ENCODE assay signal across 3 cellular contexts in the genomic region with DNA sequence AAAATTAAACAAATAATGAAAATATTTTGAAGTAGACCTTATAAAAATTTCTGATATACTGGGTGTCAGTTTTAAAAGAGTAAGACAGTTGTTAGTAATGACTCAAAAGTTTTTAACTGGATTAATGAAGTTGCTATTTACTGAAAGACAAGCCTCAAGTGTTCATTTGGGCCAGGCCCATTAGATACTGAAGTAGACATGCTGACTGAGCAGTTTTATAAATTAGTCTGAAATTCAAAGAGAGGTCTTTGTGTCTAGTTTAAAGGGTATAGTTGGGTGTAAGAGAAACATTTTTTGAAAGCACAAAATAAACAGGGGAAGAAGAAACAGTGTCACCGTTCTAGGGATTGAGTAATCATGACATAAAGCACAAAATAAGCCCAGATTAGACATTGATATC.
TF ChIP-seq lines count a peak whose summit lies in the region.

No MANE protein-coding gene starts in this region.

TF ChIP-seq in HepG2, 621 proteins besides CTCF, POLR2A, EP300 and RAD21:
- TF ChIP-seq CENPX (CRISPR knock-in tag; IDR thresholded peaks at IDR 0.05) (no peak), MAFK (conservative IDR thresholded peaks at IDR 0.05 in 1 of 2, IDR thresholded peaks at IDR 0.05 in 1 of 2; ENCODE audit: low read length in 2 of 2) (peak; percentile 80 to 86), KAT2B (IDR thresholded peaks at IDR 0.05; ENCODE audit: borderline replicate concordance, low read depth, low read length) (no peak), ZSCAN21 (CRISPR knock-in tag; IDR thresholded peaks at IDR 0.05; ENCODE audit: borderline replicate concordance) (no peak), MAFF (IDR thresholded peaks at IDR 0.05; ENCODE audit: low read depth, low read length) (peak; percentile 75)
- TF ChIP-seq, protein P1, sequence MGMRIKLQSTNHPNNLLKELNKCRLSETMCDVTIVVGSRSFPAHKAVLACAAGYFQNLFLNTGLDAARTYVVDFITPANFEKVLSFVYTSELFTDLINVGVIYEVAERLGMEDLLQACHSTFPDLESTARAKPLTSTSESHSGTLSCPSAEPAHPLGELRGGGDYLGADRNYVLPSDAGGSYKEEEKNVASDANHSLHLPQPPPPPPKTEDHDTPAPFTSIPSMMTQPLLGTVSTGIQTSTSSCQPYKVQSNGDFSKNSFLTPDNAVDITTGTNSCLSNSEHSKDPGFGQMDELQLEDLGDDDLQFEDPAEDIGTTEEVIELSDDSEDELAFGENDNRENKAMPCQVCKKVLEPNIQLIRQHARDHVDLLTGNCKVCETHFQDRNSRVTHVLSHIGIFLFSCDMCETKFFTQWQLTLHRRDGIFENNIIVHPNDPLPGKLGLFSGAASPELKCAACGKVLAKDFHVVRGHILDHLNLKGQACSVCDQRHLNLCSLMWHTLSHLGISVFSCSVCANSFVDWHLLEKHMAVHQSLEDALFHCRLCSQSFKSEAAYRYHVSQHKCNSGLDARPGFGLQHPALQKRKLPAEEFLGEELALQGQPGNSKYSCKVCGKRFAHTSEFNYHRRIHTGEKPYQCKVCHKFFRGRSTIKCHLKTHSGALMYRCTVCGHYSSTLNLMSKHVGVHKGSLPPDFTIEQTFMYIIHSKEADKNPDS (CRISPR knock-in tag; IDR thresholded peaks at IDR 0.05): no peak

TF ChIP-seq in IMR-90, 13 proteins besides CTCF, POLR2A, EP300 and RAD21:
- TF ChIP-seq MAFK (IDR thresholded peaks at IDR 0.05; ENCODE audit: low read depth, low read length) (peak; percentile 79), FOS (IDR thresholded peaks at IDR 0.05; ENCODE audit: low read depth, low read length) (no peak), BHLHE40 (IDR thresholded peaks at IDR 0.05; ENCODE audit: low read depth, low read length) (no peak), SMC3 (IDR thresholded peaks at IDR 0.05; ENCODE audit: low read depth, low read length) (no peak)

TF ChIP-seq in H1, 55 proteins besides CTCF, POLR2A, EP300 and RAD21:
- TF ChIP-seq RBBP5 (IDR thresholded peaks at IDR 0.05; ENCODE audit: borderline replicate concordance, low read depth, low read length) (no peak), TEAD4 (IDR thresholded peaks at IDR 0.05; ENCODE audit: low read depth, low read length) (no peak), KDM1A (IDR thresholded peaks at IDR 0.05; ENCODE audit: borderline replicate concordance, low read length) (no peak), MAFK (IDR thresholded peaks at IDR 0.05; ENCODE audit: low read depth, low read length) (peak; percentile 63)
